In the genomic region with DNA sequence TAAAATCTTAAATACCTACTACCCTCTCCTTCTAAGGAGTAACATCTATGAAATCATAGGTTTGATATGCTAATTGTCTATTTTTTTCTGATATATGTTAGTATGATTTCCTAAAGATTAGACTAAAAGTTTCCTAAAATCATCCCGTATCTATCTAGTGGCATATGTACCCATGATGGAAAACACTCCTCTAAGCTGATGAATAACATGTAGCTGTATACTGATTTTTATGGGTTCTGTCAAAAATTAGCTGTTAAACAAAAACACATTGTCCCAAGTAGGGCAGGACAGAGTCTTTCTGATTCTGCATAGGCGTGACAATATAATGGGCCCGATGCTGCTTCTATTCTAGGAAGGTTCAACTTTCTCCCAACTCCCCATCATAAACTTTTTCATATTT, we compare ENCODE assay signal across 3 cellular contexts.
"Had no signal": no experiment of that assay in that cellular context is flagged by ENCODE, and none has a peak within 500 bp of the region (broad histone marks: within the 10 kb centered on the region; RNA-seq: fewer than 3 reads in every experiment).

No MANE protein-coding gene starts in this region.

- H3K4me3 ChIP-seq: GM12878 had no signal

- DNase-seq: GDM1, GF-D8 had no signal

- ATAC-seq: GM12878 had no signal
